8 cellular contexts compared by ENCODE assay signal in genomic region chr19:17931532-17932191, GRCh38. TPM values are rescaled to one million over a fixed set of nuclear protein-coding genes. Genes with fewer than 3 reads are reported as not detected.
DNase-seq lines count a peak whose midpoint lies in the region; ATAC-seq and TF ChIP-seq lines count a peak whose summit lies in the region.

No MANE protein-coding gene starts in this region.

- H3K9me2 ChIP-seq in Karpas-422 (replicated peaks; ENCODE audit: insufficient read depth, low read length), result no peaks in the 10 kb centered on the region

- H3K9me3 ChIP-seq in CD4-positive, alpha-beta memory T cell (ENCODE audit: control insufficient read depth in 1 of 2, low read length in 2 of 2), result no peaks in the 10 kb centered on the region
- no peaks in the 10 kb centered on the region for H3K9me3 ChIP-seq in Karpas-422 (ENCODE audit: low read length)

- peaks cover 7 to 24% (median 14%) of the 10 kb centered on the region in 4 donors for H3K4me1 Mint-ChIP-seq in CD4-positive, alpha-beta memory T cell
- peaks cover 16% of the 10 kb centered on the region for H3K4me1 Mint-ChIP-seq in chondrocyte (ENCODE audit: low read depth)
- peaks cover 6 to 29% (median 22%) of the 10 kb centered on the region in 4 donors for H3K4me1 Mint-ChIP-seq in naive thymus-derived CD8-positive, alpha-beta T cell

- no peak for ATAC-seq in naive thymus-derived CD8-positive, alpha-beta T cell
- no peak for ATAC-seq in HG03039 (IDR thresholded peaks at IDR 0.05; ENCODE audit: unreplicated experiment)

- H3K4me1 ChIP-seq in CD4-positive, alpha-beta memory T cell (ENCODE audit: insufficient read depth, low read length), result peaks cover 19% of the 10 kb centered on the region
- H3K4me1 ChIP-seq in Karpas-422 (ENCODE audit: low read length), result peaks cover 18% of the 10 kb centered on the region

- no peaks in the 10 kb centered on the region for H3K9me3 Mint-ChIP-seq in CD4-positive, alpha-beta memory T cell
- H3K9me3 Mint-ChIP-seq in chondrocyte (ENCODE audit: low read depth), result no peaks in the 10 kb centered on the region
- H3K9me3 Mint-ChIP-seq in naive thymus-derived CD8-positive, alpha-beta T cell, result no peaks in the 10 kb centered on the region

- DNase-seq in CD4-positive, alpha-beta memory T cell, result no peak
- DNase-seq in Karpas-422 (peak; percentile 52), chondrocyte (ENCODE audit: low spot score) (no peak), EL (no peak), RPMI8226 (no peak)
- no peak for DNase-seq in naive thymus-derived CD8-positive, alpha-beta T cell
- no peak for DNase-seq in stimulated activated CD4-positive, alpha-beta T cell treated with anti-CD3 and anti-CD28 coated beads, Interleukin-4, amount 100 ng/mL, for 4 hours

- H4K20me1 ChIP-seq in Karpas-422 (ENCODE audit: insufficient read depth, low read depth, low read length), result no peaks in the 10 kb centered on the region; the same call in 1 of the 2 replicates

- H3K36me3 ChIP-seq in CD4-positive, alpha-beta memory T cell (ENCODE audit: insufficient read depth, low read length), result no peaks in the 10 kb centered on the region
- H3K36me3 ChIP-seq in Karpas-422 (ENCODE audit: insufficient read depth, low read length), result no peaks in the 10 kb centered on the region

- peak overlapping the region; percentile 84 for H2AFZ ChIP-seq in Karpas-422 (ENCODE audit: low read length)

- no peak for TF ChIP-seq CTCF in chondrocyte (IDR thresholded peaks at IDR 0.05)

- H3K27me3 ChIP-seq in CD4-positive, alpha-beta memory T cell (ENCODE audit: insufficient read depth, low read length), result no peaks in the 10 kb centered on the region
- H3K27me3 ChIP-seq in Karpas-422 (ENCODE audit: low read length), result no peaks in the 10 kb centered on the region

- H3K4me3 ChIP-seq in CD4-positive, alpha-beta memory T cell (ENCODE audit: low read length in 2 of 2), result no peak overlapping the region
- H3K4me3 ChIP-seq in Karpas-422 (ENCODE audit: low read length), result peak overlapping the region; percentile 99

- CTCF ChIA-PET in CD4-positive, alpha-beta memory T cell (lab: Charles Lee; ENCODE audit: partially characterized antibody), result interaction anchor here (0.6 to 19.4 kb wide), 14 partner anchors 11 to 228 kb away, joined by 3 to 402 read pairs (median 6); partner anchors contain the start of genes JAK3, RPL18A and SLC5A5

- no peak overlapping the region for H3K27ac ChIP-seq in CD4-positive, alpha-beta memory T cell (ENCODE audit: low read depth, low read length)
- H3K27ac ChIP-seq in Karpas-422 (ENCODE audit: low read length), result no peak overlapping the region

- intact Hi-C loops in CD4-positive, alpha-beta memory T cell (cut with micrococcal nuclease), result loop anchor here (1.0 to 5.0 kb wide), 3 partner anchors 57 to 419 kb away; partner anchors contain the start of gene PGLS

- peak overlapping the region; percentile 96 for H3K9ac ChIP-seq in Karpas-422 (ENCODE audit: low read length)

- H3K4me2 ChIP-seq in Karpas-422 (ENCODE audit: low read depth, low read length, poor library complexity, severe bottlenecking), result peak overlapping the region; percentile 95

- peak overlapping the region in 4 of 7 donors; percentile 31 to 99 (median 76) for H3K27ac Mint-ChIP-seq in CD4-positive, alpha-beta memory T cell
- H3K27ac Mint-ChIP-seq in chondrocyte (ENCODE audit: unreplicated experiment), result no peak overlapping the region
- H3K27ac Mint-ChIP-seq in naive thymus-derived CD8-positive, alpha-beta T cell, result peak overlapping the region in 7 of 10 donors; percentile 46 to 80 (median 70)

- peaks cover 18% of the 10 kb centered on the region for H3K79me2 ChIP-seq in Karpas-422 (ENCODE audit: low read length)

- POLR2A ChIA-PET in CD4-positive, alpha-beta memory T cell (lab: Charles Lee; ENCODE audit: partially characterized antibody), result interaction anchor here (0.6 to 7.9 kb wide), 16 partner anchors 12 to 349 kb away, joined by 3 to 340 read pairs (median 7); partner anchors contain the start of genes ARRDC2, IL12RB1, JUND and MPV17L2
- POLR2A ChIA-PET in naive thymus-derived CD8-positive, alpha-beta T cell (lab: Charles Lee), result interaction anchor here (1.0 to 8.5 kb wide), 12 partner anchors 15 to 640 kb away, joined by 3 to 292 read pairs (median 6); partner anchors contain the start of genes KCNN1, RPL18A, SLC5A5 and SSBP4

- H3K36me3 Mint-ChIP-seq in CD4-positive, alpha-beta memory T cell, result peaks cover 0 to 11% of the 10 kb centered on the region in 2 donors
- H3K36me3 Mint-ChIP-seq in chondrocyte (ENCODE audit: low read depth), result no peaks in the 10 kb centered on the region
- H3K36me3 Mint-ChIP-seq in naive thymus-derived CD8-positive, alpha-beta T cell, result peaks cover 0 to 2% (median 0%) of the 10 kb centered on the region in 3 donors

- no peaks in the 10 kb centered on the region for H3K27me3 Mint-ChIP-seq in CD4-positive, alpha-beta memory T cell
- H3K27me3 Mint-ChIP-seq in chondrocyte (ENCODE audit: low read depth), result peaks cover 4% of the 10 kb centered on the region
- peaks cover 0 to 3% (median 2%) of the 10 kb centered on the region in 5 donors for H3K27me3 Mint-ChIP-seq in naive thymus-derived CD8-positive, alpha-beta T cell

- H3K4me3 Mint-ChIP-seq in CD4-positive, alpha-beta memory T cell, result peak overlapping the region in 6 of 8 donors; percentile 20 to 77 (median 57)
- H3K4me3 Mint-ChIP-seq in chondrocyte (ENCODE audit: unreplicated experiment), result peak overlapping the region; percentile 37
- peak overlapping the region; percentile 41 to 97 (median 78) for H3K4me3 Mint-ChIP-seq in naive thymus-derived CD8-positive, alpha-beta T cell

RNA-seq across cellular contexts. Expression of gene CCDC124, which starts 1.2 kb away (rescaled TPM):
- total RNA-seq in CD4-positive, alpha-beta memory T cell, result 10 to 100 TPM; 30.0 to 34.2 TPM
- polyA plus RNA-seq in CD4-positive, alpha-beta memory T cell, result 10 to 100 TPM; 24.5 to 49.9 TPM
- 13.9 and 51.6 TPM in 2 replicates for total RNA-seq in Karpas-422 (2014; rRNA removed; shearing (Covaris generic); ENCODE audit: low replicate concordance)
- total RNA-seq in chondrocyte, result 71.9 to 94.6 TPM (median 77.4 TPM) in 3 replicates
- 10 to 100 TPM; 36.2 to 36.9 TPM for total RNA-seq in naive thymus-derived CD8-positive, alpha-beta T cell
- polyA plus RNA-seq in naive thymus-derived CD8-positive, alpha-beta T cell, result 10 to 100 TPM; 36.4 to 53.6 (median 43.5) TPM

RNA-seq across cellular contexts. Expression of gene KCNN1, which starts 35.2 kb away (rescaled TPM):
- not detected for total RNA-seq in CD4-positive, alpha-beta memory T cell
- polyA plus RNA-seq in CD4-positive, alpha-beta memory T cell, result not detected
- total RNA-seq in Karpas-422 (2014; rRNA removed; shearing (Covaris generic); ENCODE audit: low replicate concordance), result not detected in 2 replicates
- 0.31 TPM in 1 of 3 replicates, not detected in the others for total RNA-seq in chondrocyte
- not detected for total RNA-seq in naive thymus-derived CD8-positive, alpha-beta T cell
- polyA plus RNA-seq in naive thymus-derived CD8-positive, alpha-beta T cell, result not detected

RNA-seq across cellular contexts. Expression of gene SLC5A5, which starts 59.9 kb away (rescaled TPM):
- total RNA-seq in CD4-positive, alpha-beta memory T cell, result 1 to 10 TPM; 2.6 to 2.9 TPM
- 1 to 10 TPM in 1 of 2 donors, under 1 TPM in 1; 0.92 to 1.2 TPM for polyA plus RNA-seq in CD4-positive, alpha-beta memory T cell
- not detected in 2 replicates for total RNA-seq in Karpas-422 (2014; rRNA removed; shearing (Covaris generic); ENCODE audit: low replicate concordance)
- total RNA-seq in chondrocyte, result not detected in 3 replicates
- 1 to 10 TPM; 2.4 to 2.6 TPM for total RNA-seq in naive thymus-derived CD8-positive, alpha-beta T cell
- polyA plus RNA-seq in naive thymus-derived CD8-positive, alpha-beta T cell, result 1 to 10 TPM in 2 of 3 donors, under 1 TPM in 1; 0.39 to 2.2 (median 1.4) TPM
